8 cellular contexts compared by ENCODE assay signal in the genomic region with DNA sequence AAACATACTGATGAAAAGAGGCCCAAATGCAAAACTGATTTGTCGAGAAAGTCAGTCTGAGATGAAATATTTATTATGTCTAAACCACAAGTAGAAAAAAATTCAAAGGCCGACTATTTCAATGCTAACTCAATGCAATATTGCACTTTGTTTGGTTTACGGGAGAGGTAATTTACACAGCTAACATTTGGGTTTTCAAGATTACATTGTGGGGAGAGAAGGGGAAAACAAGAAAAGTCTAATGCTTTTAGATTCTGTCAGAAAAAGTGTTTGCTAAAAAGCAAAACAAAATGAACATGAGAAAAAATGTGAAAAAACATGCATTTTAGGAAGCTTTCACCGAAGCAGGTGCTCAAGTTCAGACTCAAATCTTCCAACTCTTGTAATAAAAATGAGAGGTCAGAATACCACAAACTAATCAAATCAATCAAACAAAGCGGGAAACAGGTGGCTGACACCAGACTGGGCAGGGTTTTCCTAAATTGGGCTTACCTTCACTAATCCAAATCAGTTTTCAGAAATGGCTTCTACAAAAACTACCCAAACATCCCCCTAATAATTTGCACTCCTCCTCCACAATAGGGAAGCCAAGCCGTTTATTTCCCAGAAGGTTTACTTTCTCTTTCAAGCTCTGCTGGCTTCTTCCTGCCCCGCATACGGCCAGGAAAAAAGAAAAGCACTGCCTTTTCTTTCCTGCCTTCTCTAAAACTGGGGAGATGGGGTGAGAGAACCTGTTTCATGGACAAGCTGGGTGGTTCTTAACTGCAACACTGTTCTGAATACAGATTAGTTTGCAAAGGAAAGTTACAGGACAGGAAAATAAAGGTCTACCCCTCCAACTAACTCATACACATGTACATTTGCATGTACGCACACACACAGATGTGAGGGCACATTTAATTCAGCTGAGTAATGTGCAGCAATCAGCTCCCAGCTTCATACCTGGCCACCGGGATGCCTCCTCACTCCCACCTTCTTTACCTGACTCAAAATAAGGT. TPM values are rescaled to one million over a fixed set of nuclear protein-coding genes. Genes with fewer than 3 reads are reported as not detected.
DNase-seq lines count a peak whose midpoint lies in the region; ATAC-seq and TF ChIP-seq lines count a peak whose summit lies in the region.

No MANE protein-coding gene starts in this region.

- H3K4me1 ChIP-seq in iPS-18a (ENCODE audit: control insufficient read depth, low read depth, low read length): peaks cover 14% of the 10 kb centered on the region

- peak overlapping the region; percentile 0 for H3K9ac ChIP-seq in iPS-18a (ENCODE audit: low read length)

- H3K27ac Mint-ChIP-seq in HFFc6: peak overlapping the region; percentile 79
- H3K27ac Mint-ChIP-seq in activated naive CD8-positive, alpha-beta T cell treated with anti-CD3 and anti-CD28 coated beads, Interleukin-2, amount 50 U/mL, for 24 hours: peak overlapping the region; percentile 92
- peak overlapping the region; percentile 96 for H3K27ac Mint-ChIP-seq in stimulated activated naive CD8-positive, alpha-beta T cell treated with anti-CD3 and anti-CD28 coated beads, Interleukin-15, Interleukin-2, amounts not matched to agents 100 ng/mL and 50 ng/mL, for 24 hours

- DNase-seq in AG04449 (ENCODE audit: low read depth, low spot score): no peak
- DNase-seq in HFFc6: no peak
- DNase-seq in activated naive CD8-positive, alpha-beta T cell treated with anti-CD3 and anti-CD28 coated beads, Interleukin-2, amount 50 U/mL, for 24 hours: no peak
- no peak for DNase-seq in EL
- no peak for DNase-seq in activated CD4-positive, alpha-beta T cell treated with anti-CD3 and anti-CD28 coated beads, Interleukin-2, amount 50 U/mL, for 4 hours

- H3K27me3 Mint-ChIP-seq in HFFc6 (ENCODE audit: insufficient read depth): peaks cover 2% of the 10 kb centered on the region; the same call in 1 of the 2 replicates
- no peaks in the 10 kb centered on the region for H3K27me3 Mint-ChIP-seq in activated naive CD8-positive, alpha-beta T cell treated with anti-CD3 and anti-CD28 coated beads, Interleukin-2, amount 50 U/mL, for 24 hours
- H3K27me3 Mint-ChIP-seq in stimulated activated naive CD8-positive, alpha-beta T cell treated with anti-CD3 and anti-CD28 coated beads, Interleukin-15, Interleukin-2, amounts not matched to agents 100 ng/mL and 50 ng/mL, for 24 hours: no peaks in the 10 kb centered on the region

- no peaks in the 10 kb centered on the region for H3K27me3 ChIP-seq in iPS-18a (ENCODE audit: control insufficient read depth, insufficient read depth, low read length)

- peaks cover 5% of the 10 kb centered on the region for H3K36me3 ChIP-seq in iPS-18a (ENCODE audit: control insufficient read depth, low read depth, low read length)

- peak overlapping the region; percentile 82 for H3K4me3 Mint-ChIP-seq in HFFc6
- peak overlapping the region; percentile 75 for H3K4me3 Mint-ChIP-seq in activated naive CD8-positive, alpha-beta T cell treated with anti-CD3 and anti-CD28 coated beads, Interleukin-2, amount 50 U/mL, for 24 hours
- H3K4me3 Mint-ChIP-seq in stimulated activated naive CD8-positive, alpha-beta T cell treated with anti-CD3 and anti-CD28 coated beads, Interleukin-15, Interleukin-2, amounts not matched to agents 100 ng/mL and 50 ng/mL, for 24 hours: peak overlapping the region; percentile 79

- no peak overlapping the region for H3K27ac ChIP-seq in iPS-18a (ENCODE audit: low read length)

- no peak for TF ChIP-seq CTCF in AG04449 (IDR thresholded peaks at IDR 0.05; ENCODE audit: insufficient read depth, low read length, missing control alignments)
- TF ChIP-seq CTCF in HFFc6 (IDR thresholded peaks at IDR 0.05): no peak

- no peaks in the 10 kb centered on the region for H3K9me3 Mint-ChIP-seq in HFFc6
- H3K9me3 Mint-ChIP-seq in activated naive CD8-positive, alpha-beta T cell treated with anti-CD3 and anti-CD28 coated beads, Interleukin-2, amount 50 U/mL, for 24 hours: no peaks in the 10 kb centered on the region
- no peaks in the 10 kb centered on the region for H3K9me3 Mint-ChIP-seq in stimulated activated naive CD8-positive, alpha-beta T cell treated with anti-CD3 and anti-CD28 coated beads, Interleukin-15, Interleukin-2, amounts not matched to agents 100 ng/mL and 50 ng/mL, for 24 hours

- H3K9me3 ChIP-seq in iPS-18a (ENCODE audit: control insufficient read depth, low read depth, low read length): no peaks in the 10 kb centered on the region

- H3K4me3 ChIP-seq in AG04449 (ENCODE audit: low read depth, low read length): peak overlapping the region; percentile 35
- H3K4me3 ChIP-seq in iPS-18a (ENCODE audit: low read length): no peak overlapping the region

- POLR2A ChIA-PET in AG04449 (lab: Yijun Ruan, JAX): interaction anchor here (0.8 kb wide), 1 partner anchor 44 kb away, joined by 3 read pairs; a partner anchor contains a TSS

- H3K4me1 Mint-ChIP-seq in HFFc6 (ENCODE audit: low read depth): peaks cover 32% of the 10 kb centered on the region
- peaks cover 73% of the 10 kb centered on the region for H3K4me1 Mint-ChIP-seq in activated naive CD8-positive, alpha-beta T cell treated with anti-CD3 and anti-CD28 coated beads, Interleukin-2, amount 50 U/mL, for 24 hours
- peaks cover 78% of the 10 kb centered on the region for H3K4me1 Mint-ChIP-seq in stimulated activated naive CD8-positive, alpha-beta T cell treated with anti-CD3 and anti-CD28 coated beads, Interleukin-15, Interleukin-2, amounts not matched to agents 100 ng/mL and 50 ng/mL, for 24 hours (ENCODE audit: low read depth)

- peak; percentile 66 for ATAC-seq in activated naive CD8-positive, alpha-beta T cell treated with anti-CD3 and anti-CD28 coated beads, Interleukin-2, amount 50 U/mL, for 24 hours
- ATAC-seq in HG02884 (IDR thresholded peaks at IDR 0.05; ENCODE audit: unreplicated experiment): no peak

- CTCF ChIA-PET in AG04449 (lab: Yijun Ruan, JAX): interaction anchor here (1.0 to 1.2 kb wide), 2 partner anchors 67 to 139 kb away, joined by 3 read pairs; no protein-coding TSS in a partner anchor

- peaks cover 4% of the 10 kb centered on the region; the same call in 1 of the 2 replicates for H3K36me3 Mint-ChIP-seq in HFFc6 (ENCODE audit: low read depth)
- H3K36me3 Mint-ChIP-seq in activated naive CD8-positive, alpha-beta T cell treated with anti-CD3 and anti-CD28 coated beads, Interleukin-2, amount 50 U/mL, for 24 hours (ENCODE audit: low read depth): peaks cover 32% of the 10 kb centered on the region
- H3K36me3 Mint-ChIP-seq in stimulated activated naive CD8-positive, alpha-beta T cell treated with anti-CD3 and anti-CD28 coated beads, Interleukin-15, Interleukin-2, amounts not matched to agents 100 ng/mL and 50 ng/mL, for 24 hours (ENCODE audit: low read depth): peaks cover 54% of the 10 kb centered on the region

RNA-seq across cellular contexts. Expression of a gene that starts 9.3 kb away (rescaled TPM):
- total RNA-seq in HFFc6 (2021; fragmentation: NEBNext Ultra II Directional; extraction: Animal tissue kit (Norgen Biotek cat#: 25700)): 10 to 100 TPM; 65.3 to 74.5 (median 68.8) TPM

RNA-seq across cellular contexts. Expression of a gene that starts 44.2 kb away (rescaled TPM):
- 1,000 to 10,000 TPM; 1,059 to 1,221 (median 1,100) TPM for total RNA-seq in HFFc6 (2021; fragmentation: NEBNext Ultra II Directional; extraction: Animal tissue kit (Norgen Biotek cat#: 25700))
